8 cellular contexts compared by ENCODE assay signal in genomic region chr14:77040995-77041744, GRCh38. TPM values are rescaled to one million over a fixed set of nuclear protein-coding genes. Genes with fewer than 3 reads are reported as not detected.
DNase-seq lines count a peak whose midpoint lies in the region; ATAC-seq and TF ChIP-seq lines count a peak whose summit lies in the region.

No MANE protein-coding gene starts in this region.

- H3K9me3 ChIP-seq in Panc1 (ENCODE audit: control insufficient read depth, insufficient read depth, low read depth, low read length) (no peaks in the 10 kb centered on the region), colonic mucosa (no peaks in the 10 kb centered on the region)

- H3K4me1 Mint-ChIP-seq in nephron progenitor cell = peaks cover 97% of the 10 kb centered on the region

- H3K36me3 ChIP-seq in Panc1 (ENCODE audit: control insufficient read depth, insufficient read depth, low read length) (no peaks in the 10 kb centered on the region), colonic mucosa (no peaks in the 10 kb centered on the region)

- H3K4me1 ChIP-seq in Panc1 (ENCODE audit: control insufficient read depth, insufficient read depth, low read length) (peaks cover 95% of the 10 kb centered on the region), colonic mucosa (peaks cover 34% of the 10 kb centered on the region)

- no peak for TF ChIP-seq CTCF in Panc1 (IDR thresholded peaks at IDR 0.05)
- TF ChIP-seq CTCF in colonic mucosa (IDR thresholded peaks at IDR 0.05) = no peak
- no peak for TF ChIP-seq CTCF in nephron progenitor cell (IDR thresholded peaks at IDR 0.05)

- peak overlapping the region; percentile 55 to 90 for H3K9ac ChIP-seq in colonic mucosa (ENCODE audit: low read depth in 2 of 2, low read length in 2 of 2)

- H3K27me3 Mint-ChIP-seq in nephron progenitor cell (ENCODE audit: low read depth, poor library complexity) = peaks cover 5% of the 10 kb centered on the region

- no peak; the same call in 1 of the 2 replicates for ATAC-seq in Panc1
- ATAC-seq in GM21717 (IDR thresholded peaks at IDR 0.05; ENCODE audit: unreplicated experiment) = no peak
- ATAC-seq in GM19035 (IDR thresholded peaks at IDR 0.05; ENCODE audit: unreplicated experiment) = no peak

- no peaks in the 10 kb centered on the region for H3K9me3 Mint-ChIP-seq in nephron progenitor cell

- POLR2A ChIA-PET in Panc1 (lab: Charles Lee) = interaction anchor here (0.7 to 0.8 kb wide), 2 partner anchors 14 to 16 kb away, joined by 7 to 18 read pairs; no protein-coding TSS in a partner anchor

- no TSS peak for BruUV-seq in Panc1 (replicated peaks; lab: Mats Ljungman, UMichigan)

- intact Hi-C loops in Panc1 (cut with micrococcal nuclease; ENCODE audit: unreplicated experiment) (no loop called here), colonic mucosa (cut with DNase I) (no loop called here)

- CTCF ChIA-PET in Panc1 (lab: Charles Lee) = no interaction called here

- H3K36me3 Mint-ChIP-seq in nephron progenitor cell (ENCODE audit: low read depth) = no peaks in the 10 kb centered on the region

- H3K27ac Mint-ChIP-seq in nephron progenitor cell = peak overlapping the region; percentile 91

- in situ Hi-C loops in Panc1 (cut with HindIII; ENCODE audit: low pct_unique_long_range_greater_than_20kb, low sequenced_read_pairs) = no loop called here

- DNase-seq in DMS 273 (lab: John Stamatoyannopoulos, UW; ENCODE audit: unreplicated experiment) (peak; percentile 69), DMS 273 treated with DMSO at 0.1 percent for 48 hours (lab: John Stamatoyannopoulos, UW) (no peak), Panc1 (ENCODE audit: low read depth, low spot score) (no peak), colonic mucosa (no peak), nephron progenitor cell (no peak), COLO829 (ENCODE audit: low spot score) (no peak)

- H3K27ac ChIP-seq in Panc1 (ENCODE audit: low read length) = peak overlapping the region; percentile 99
- H3K27ac ChIP-seq in colonic mucosa = peak overlapping the region; percentile 80

- peak overlapping the region; percentile 72 for H3K4me3 Mint-ChIP-seq in nephron progenitor cell

- H3K27me3 ChIP-seq in Panc1 (ENCODE audit: control insufficient read depth, insufficient read depth, low read length) = no peaks in the 10 kb centered on the region
- no peaks in the 10 kb centered on the region for H3K27me3 ChIP-seq in colonic mucosa

- H3K4me3 ChIP-seq in Panc1 (ENCODE audit: low read depth in 2 of 2, low read length in 2 of 2) (peak overlapping the region in 1 of 2 experiments; percentile 37; a peak in 2 of 4 replicates), colonic mucosa (no peak overlapping the region)

RNA-seq across cellular contexts. Expression of gene IRF2BPL, which starts 12.7 kb away (rescaled TPM):
- total RNA-seq in Panc1 (2021; ENCODE audit: unreplicated experiment) (83.3 TPM), colonic mucosa (10 to 100 TPM; 18.3 to 27.1 TPM)
- polyA plus RNA-seq in Panc1 (2012; ENCODE audit: insufficient read length) = 118 TPM

RNA-seq across cellular contexts. Expression of gene CIPC, which starts 56.9 kb away (rescaled TPM):
- total RNA-seq in Panc1 (2021; ENCODE audit: unreplicated experiment) = 20.3 TPM
- 9.4 TPM for polyA plus RNA-seq in Panc1 (2012; ENCODE audit: insufficient read length)
- total RNA-seq in colonic mucosa = 10 to 100 TPM; 18.2 to 38.4 TPM
